ENCODE assay signal across 9 cellular contexts in genomic region chr1:36160388-36160948, GRCh38. TPM values are rescaled to one million over a fixed set of nuclear protein-coding genes. Genes with fewer than 3 reads are reported as not detected.
A peak's percentile ranks its signal among the peaks of the same experiment; 100 is the strongest.
DNase-seq lines count a peak whose midpoint lies in the region; ATAC-seq and TF ChIP-seq lines count a peak whose summit lies in the region.
"Had no signal": no experiment of that assay in that cellular context is flagged by ENCODE, and none has a peak within 500 bp of the region (broad histone marks: within the 10 kb centered on the region; RNA-seq: fewer than 3 reads in every experiment).

No MANE protein-coding gene starts in this region.

- H3K9me2 ChIP-seq in Loucy (replicated peaks; ENCODE audit: low read depth, low read length): no peaks in the 10 kb centered on the region

- peaks cover 6% of the 10 kb centered on the region for H3K36me3 Mint-ChIP-seq in natural killer cell treated with Interleukin-12 subunit alpha and Interleukin-12 subunit beta and Interleukin-15 and Interleukin-18, amount 100 ng/mL, for 72 hours

- no peaks in the 10 kb centered on the region; the same call in 1 of the 2 replicates for H3K36me3 ChIP-seq in Loucy (ENCODE audit: insufficient read depth, low read length)

- peaks cover 70% of the 10 kb centered on the region for H4K20me1 ChIP-seq in Loucy (ENCODE audit: insufficient read depth, low read length, poor library complexity, severe bottlenecking)

- H3K27ac ChIP-seq in cingulate gyrus (ENCODE audit: low read depth, low read length): peak overlapping the region; percentile 96

- peaks cover 4% of the 10 kb centered on the region for H3K27me3 ChIP-seq in Loucy (ENCODE audit: insufficient read depth, low read length, poor library complexity, severe bottlenecking)

- H3K9me3 ChIP-seq in Loucy (ENCODE audit: insufficient read depth, low read depth, low read length): no peaks in the 10 kb centered on the region

- H2AFZ ChIP-seq in Loucy (ENCODE audit: low read length): peak overlapping the region; percentile 40; the same call in 1 of the 2 replicates

- H3K4me2 ChIP-seq in Loucy (ENCODE audit: low read depth, low read length, poor library complexity, severe bottlenecking): peak overlapping the region; percentile 97

- H3K4me1 ChIP-seq in Loucy (ENCODE audit: insufficient read depth, low read length, poor library complexity, severe bottlenecking): peaks cover 41% of the 10 kb centered on the region

- DNase-seq in AG09309 (ENCODE audit: low read depth) (no peak), NCI-H774 (lab: John Stamatoyannopoulos, UW) (no peak), T-helper 9 cell (no peak), NCI-H748 (lab: John Stamatoyannopoulos, UW; ENCODE audit: unreplicated experiment) (no peak), AG20443 (ENCODE audit: low spot score) (no peak)
- no peak for DNase-seq in natural killer cell treated with Interleukin-12 subunit alpha and Interleukin-12 subunit beta and Interleukin-15 and Interleukin-18, amount 100 ng/mL, for 72 hours (ENCODE audit: low spot score)
- DNase-seq: NK-92 treated with Interleukin-12 subunit alpha and Interleukin-12 subunit beta, amount 100 ng/mL, for 24 hours had no signal

- H3K9me3 Mint-ChIP-seq in natural killer cell treated with Interleukin-12 subunit alpha and Interleukin-12 subunit beta and Interleukin-15 and Interleukin-18, amount 100 ng/mL, for 72 hours: no peaks in the 10 kb centered on the region

- no peaks in the 10 kb centered on the region for H3F3A ChIP-seq in Loucy (ENCODE audit: low read depth)

- no peak for ATAC-seq in natural killer cell treated with Interleukin-12 subunit alpha and Interleukin-12 subunit beta and Interleukin-15 and Interleukin-18, amount 100 ng/mL, for 72 hours

- H3K79me2 ChIP-seq in Loucy (ENCODE audit: insufficient read depth, low read length): peaks cover 94% of the 10 kb centered on the region

- H3K9ac ChIP-seq in Loucy (ENCODE audit: low read depth, low read length, poor library complexity, severe bottlenecking): peak overlapping the region; percentile 86

- peak overlapping the region; percentile 96 to 97 for H3K27ac Mint-ChIP-seq in natural killer cell treated with Interleukin-12 subunit alpha and Interleukin-12 subunit beta and Interleukin-15 and Interleukin-18, amount 100 ng/mL, for 72 hours

- peaks cover 59 to 63% of the 10 kb centered on the region in 2 donors for H3K4me1 Mint-ChIP-seq in natural killer cell treated with Interleukin-12 subunit alpha and Interleukin-12 subunit beta and Interleukin-15 and Interleukin-18, amount 100 ng/mL, for 72 hours (ENCODE audit: low read depth in 2 of 2)

- TF ChIP-seq CTCF in AG09309 (IDR thresholded peaks at IDR 0.05; ENCODE audit: control insufficient read depth, insufficient read depth, low read depth, low read length, missing control alignments): no peak
- no peak for TF ChIP-seq CTCF in Loucy (conservative IDR thresholded peaks at IDR 0.05; ENCODE audit: low read length)

- peak overlapping the region; percentile 89 for H3K4me3 Mint-ChIP-seq in natural killer cell treated with Interleukin-12 subunit alpha and Interleukin-12 subunit beta and Interleukin-15 and Interleukin-18, amount 100 ng/mL, for 72 hours

- H3K27me3 Mint-ChIP-seq in natural killer cell treated with Interleukin-12 subunit alpha and Interleukin-12 subunit beta and Interleukin-15 and Interleukin-18, amount 100 ng/mL, for 72 hours: no peaks in the 10 kb centered on the region

- peak overlapping the region; percentile 50 for H3K4me3 ChIP-seq in AG09309 (ENCODE audit: control insufficient read depth, low read depth, low read length)
- peak overlapping the region; percentile 82 for H3K4me3 ChIP-seq in Loucy (ENCODE audit: low read length, poor library complexity, severe bottlenecking)

RNA-seq across cellular contexts. Expression of gene MAP7D1, which starts 4.5 kb away (rescaled TPM):
- 100 to 1,000 TPM; 153 to 196 TPM for total RNA-seq in natural killer cell treated with Interleukin-12 subunit alpha and Interleukin-12 subunit beta and Interleukin-15 and Interleukin-18, amount 100 ng/mL, for 72 hours

RNA-seq across cellular contexts. Expression of gene TRAPPC3, which starts 11.2 kb away (rescaled TPM):
- total RNA-seq in natural killer cell treated with Interleukin-12 subunit alpha and Interleukin-12 subunit beta and Interleukin-15 and Interleukin-18, amount 100 ng/mL, for 72 hours: 10 to 100 TPM; 58.4 to 69.2 TPM

RNA-seq across cellular contexts. Expression of gene COL8A2, which starts 35.4 kb away (rescaled TPM):
- total RNA-seq in natural killer cell treated with Interleukin-12 subunit alpha and Interleukin-12 subunit beta and Interleukin-15 and Interleukin-18, amount 100 ng/mL, for 72 hours: under 1 TPM in 1 of 2 donors, not detected in 1; 0.08 TPM
